In genomic region chr5:83839256-83839655, GRCh38 we compare ENCODE assay signal across 19 cellular contexts.
"Had no signal": no experiment of that assay in that cellular context is flagged by ENCODE, and none has a peak within 500 bp of the region (broad histone marks: within the 10 kb centered on the region; RNA-seq: fewer than 3 reads in every experiment).

No MANE protein-coding gene starts in this region.

- H3K36me3 ChIP-seq: esophagus muscularis mucosa, gastroesophageal sphincter, heart left ventricle, left lung, lower lobe of right lung had no signal

- H3K27me3 ChIP-seq: dorsolateral prefrontal cortex, esophagus muscularis mucosa, foreskin keratinocyte, gastroesophageal sphincter, heart left ventricle, left lung had no signal

- H3K4me3 Mint-ChIP-seq: mesothelial cell of epicardium; naive thymus-derived CD4-positive, alpha-beta T cell had no signal

- DNase-seq: dermis blood vessel endothelial cell; dorsolateral prefrontal cortex; effector CD4-positive, alpha-beta T cell; effector memory CD4-positive, alpha-beta T cell; foreskin keratinocyte; heart left ventricle; hippocampal formation; islet precursor cell; kidney; kidney glomerular epithelial cell; left lung; left ventricle myocardium superior; lower lobe of right lung; mesenchymal stem cell; naive thymus-derived CD4-positive, alpha-beta T cell had no signal

- H3K36me3 Mint-ChIP-seq: mesothelial cell of epicardium had no signal

- H3K4me1 ChIP-seq: esophagus muscularis mucosa, foreskin keratinocyte, gastroesophageal sphincter, heart left ventricle, left lung had no signal

- ATAC-seq: foreskin keratinocyte; gastroesophageal sphincter; heart left ventricle; left lung; left ventricle myocardium superior; lower lobe of right lung; naive thymus-derived CD4-positive, alpha-beta T cell had no signal

- H3K4me1 Mint-ChIP-seq: mesothelial cell of epicardium had no signal

- H3K9me3 ChIP-seq: esophagus muscularis mucosa, gastroesophageal sphincter, heart left ventricle, lower lobe of right lung had no signal

- H3K27ac Mint-ChIP-seq: mesothelial cell of epicardium; naive thymus-derived CD4-positive, alpha-beta T cell had no signal

- H3K4me3 ChIP-seq: coronary artery, dorsolateral prefrontal cortex, esophagus muscularis mucosa, gastroesophageal sphincter, heart left ventricle, left lung, lower lobe of right lung had no signal

- H3K27ac ChIP-seq: coronary artery, dorsolateral prefrontal cortex, esophagus muscularis mucosa, foreskin keratinocyte, gastroesophageal sphincter, heart left ventricle, left lung, lower lobe of right lung had no signal
